In genomic region chr4:88341227-88342192, GRCh38 we compare ENCODE assay signal across 8 cellular contexts. TPM values are rescaled to one million over a fixed set of nuclear protein-coding genes. Genes with fewer than 3 reads are reported as not detected.
A peak's percentile ranks its signal among the peaks of the same experiment; 100 is the strongest.
DNase-seq lines count a peak whose midpoint lies in the region; ATAC-seq, FAIRE-seq and TF ChIP-seq lines count a peak whose summit lies in the region.

No MANE protein-coding gene starts in this region.

- no peak for TF ChIP-seq CTCF in GM10266 (IDR thresholded peaks at IDR 0.05; ENCODE audit: control insufficient read depth, insufficient read depth, low read depth, missing control alignments)

- H3K27me3 ChIP-seq in SJCRH30 = no peaks in the 10 kb centered on the region

- peak; percentile 82 for ATAC-seq in sciatic nerve
- no peak for ATAC-seq in HG03196 (IDR thresholded peaks at IDR 0.05; ENCODE audit: unreplicated experiment)
- no peak for ATAC-seq in HG02973 (IDR thresholded peaks at IDR 0.05; ENCODE audit: unreplicated experiment)

- H3K27ac ChIP-seq in SJCRH30 = peak overlapping the region; percentile 87

- H3K36me3 ChIP-seq in SJCRH30 = no peaks in the 10 kb centered on the region

- H3K4me1 ChIP-seq in SJCRH30 = peaks cover 17% of the 10 kb centered on the region

- intact Hi-C loops in sciatic nerve (cut with DNase I) = no loop called here

- peak overlapping the region; percentile 17 for H3K4me3 ChIP-seq in SJCRH30

- DNase-seq in GM12891 (ENCODE audit: insufficient read length, low spot score) (no peak), SJCRH30 (peak; percentile 86 to 94), glomerular endothelial cell (ENCODE audit: extremely low read depth, low read depth, low spot score) (peak; percentile 54), sciatic nerve (ENCODE audit: low spot score) (no peak), NOMO-1 treated with dmso at 0.1 percent for 144 hours (lab: John Stamatoyannopoulos, UW; ENCODE audit: unreplicated experiment) (no peak), GM10266 (ENCODE audit: extremely low spot score) (no peak)

- no peak for FAIRE-seq in GM12891 (lab: Jason Lieb, UNC)

- no peaks in the 10 kb centered on the region; the same call in 1 of the 2 replicates for H3K9me3 ChIP-seq in SJCRH30 (replicated peaks)

- TF ChIP-seq POLR2A in GM12891 (IDR thresholded peaks at IDR 0.05; ENCODE audit: low read depth, low read length) = no peak

TF ChIP-seq in GM12891, 5 proteins besides CTCF, POLR2A, EP300 and RAD21:
- no peak for TF ChIP-seq POLR2AphosphoS5 (IDR thresholded peaks at IDR 0.05; ENCODE audit: low read depth, low read length)
- peak; percentile 29; the same call in 1 of the 2 replicates for TF ChIP-seq SPI1 (IDR thresholded peaks at IDR 0.05; ENCODE audit: low read depth, low read length)

RNA-seq across cellular contexts. Expression of gene HERC6, which starts 37.1 kb away (rescaled TPM):
- 4.7 TPM for polyA plus RNA-seq in GM12891 (2012; ENCODE audit: low read depth, missing spikeins)
- total RNA-seq in SJCRH30 (2014; rRNA removed; shearing (Covaris generic)) = 1.2 and 1.5 TPM in 2 replicates
- 6.4 and 13.1 TPM in 2 replicates for total RNA-seq in glomerular endothelial cell
- total RNA-seq in sciatic nerve = 9.5 TPM

RNA-seq across cellular contexts. Expression of gene PPM1K, which starts 57.1 kb away (rescaled TPM):
- 12.1 TPM for polyA plus RNA-seq in GM12891 (2012; ENCODE audit: low read depth, missing spikeins)
- total RNA-seq in SJCRH30 (2014; rRNA removed; shearing (Covaris generic)) = 19.3 and 23.0 TPM in 2 replicates
- total RNA-seq in glomerular endothelial cell = 5.8 and 11.5 TPM in 2 replicates
- total RNA-seq in sciatic nerve = 78.9 TPM

Comparison
In these comparisons a context has a peak if more than half of its experiments do, and no peak if none do; other contexts are left out.
1. DNase-seq: peak in SJCRH30 (2 of 2) and glomerular endothelial cell (single experiment); none in GM12891 (single experiment), sciatic nerve (single experiment), NOMO-1 treated with dmso at 0.1 percent for 144 hours (single experiment) and GM10266 (single experiment).